ENCODE assay signal across 9 cellular contexts in genomic region chr10:110008518-110009339, GRCh38. TPM values are rescaled to one million over a fixed set of nuclear protein-coding genes. Genes with fewer than 3 reads are reported as not detected.
DNase-seq lines count a peak whose midpoint lies in the region; ATAC-seq, FAIRE-seq and TF ChIP-seq lines count a peak whose summit lies in the region.
"Had no signal": no experiment of that assay in that cellular context is flagged by ENCODE, and none has a peak within 500 bp of the region (broad histone marks: within the 10 kb centered on the region; RNA-seq: fewer than 3 reads in every experiment).

No MANE protein-coding gene starts in this region.

- peak overlapping the region; percentile 68 to 78 (median 74) for H3K9ac ChIP-seq in skeletal muscle tissue (ENCODE audit: low read depth in 1 of 3, low read length in 3 of 3)

- ATAC-seq in HG02970 (IDR thresholded peaks at IDR 0.05; ENCODE audit: low FRiP score, unreplicated experiment) (peak; percentile 5), HG03442 (IDR thresholded peaks at IDR 0.05; ENCODE audit: unreplicated experiment) (no peak), HG02981 (IDR thresholded peaks at IDR 0.05; ENCODE audit: unreplicated experiment) (no peak)

- no peaks in the 10 kb centered on the region for H3K36me3 Mint-ChIP-seq in activated naive CD8-positive, alpha-beta T cell

- no peaks in the 10 kb centered on the region for H3K9me3 ChIP-seq in right atrium auricular region
- H3K9me3 ChIP-seq in skeletal muscle tissue (ENCODE audit: control insufficient read depth in 3 of 3, low read length in 3 of 3) = no peaks in the 10 kb centered on the region

- TF ChIP-seq POLR2A in GM12891 (IDR thresholded peaks at IDR 0.05; ENCODE audit: low read depth, low read length) = no peak

- no peaks in the 10 kb centered on the region for H3K27me3 ChIP-seq in right atrium auricular region
- H3K27me3 ChIP-seq in skeletal muscle tissue (ENCODE audit: control insufficient read depth in 3 of 3, insufficient read depth in 3 of 3, low read length in 3 of 3) = no peaks in the 10 kb centered on the region

- peak in 1 of 2 donors; percentile 21 for TF ChIP-seq CTCF in right atrium auricular region (IDR thresholded peaks at IDR 0.05)

- no peaks in the 10 kb centered on the region for H3K9me3 Mint-ChIP-seq in activated naive CD8-positive, alpha-beta T cell (ENCODE audit: low read depth)
- H3K9me3 Mint-ChIP-seq: activated naive CD4-positive, alpha-beta T cell treated with anti-CD3 and anti-CD28 coated beads, Interleukin-2, amount 50 U/mL, for 72 hours had no signal

- peak overlapping the region; percentile 96 to 99 for H3K4me3 ChIP-seq in right atrium auricular region
- peak overlapping the region; percentile 76 to 84 (median 81) for H3K4me3 ChIP-seq in skeletal muscle tissue (ENCODE audit: low read length in 3 of 3)

- peak overlapping the region; percentile 94 for H3K27ac Mint-ChIP-seq in activated naive CD8-positive, alpha-beta T cell

- no peaks in the 10 kb centered on the region for H3K36me3 ChIP-seq in right atrium auricular region
- H3K36me3 ChIP-seq in skeletal muscle tissue (ENCODE audit: control insufficient read depth in 3 of 3, insufficient read depth in 3 of 3, low read length in 3 of 3) = no peaks in the 10 kb centered on the region

- FAIRE-seq in GM12891 (lab: Jason Lieb, UNC) = peak; percentile 85

- no peaks in the 10 kb centered on the region for H3K27me3 Mint-ChIP-seq in activated naive CD8-positive, alpha-beta T cell

- peak overlapping the region; percentile 91 for H3K4me3 Mint-ChIP-seq in activated naive CD8-positive, alpha-beta T cell

- DNase-seq in GM12891 (ENCODE audit: insufficient read length, low spot score) = no peak
- DNase-seq in RKO (ENCODE audit: low spot score) = peak; percentile 35
- DNase-seq in right atrium auricular region (ENCODE audit: low spot score) = no peak

- H3K4me1 Mint-ChIP-seq in activated naive CD8-positive, alpha-beta T cell (ENCODE audit: low read depth) = peaks cover 52% of the 10 kb centered on the region

- H3K4me1 ChIP-seq in right atrium auricular region (peaks cover 0 to 71% of the 10 kb centered on the region in 2 donors), skeletal muscle tissue (ENCODE audit: control insufficient read depth in 3 of 3, insufficient read depth in 3 of 3, low read length in 3 of 3) (peaks cover 14 to 23% (median 18%) of the 10 kb centered on the region in 3 donors)

- peak overlapping the region; percentile 94 to 95 for H3K27ac ChIP-seq in right atrium auricular region
- peak overlapping the region; percentile 62 for H3K27ac ChIP-seq in skeletal muscle tissue (ENCODE audit: low read depth, low read length)

TF ChIP-seq in GM12891, 5 proteins besides CTCF, POLR2A, EP300 and RAD21:
- TF ChIP-seq SPI1 (IDR thresholded peaks at IDR 0.05; ENCODE audit: low read depth, low read length) (no peak), POU2F2 (IDR thresholded peaks at IDR 0.05; ENCODE audit: low read depth, low read length) (no peak), POLR2AphosphoS5 (IDR thresholded peaks at IDR 0.05; ENCODE audit: low read depth, low read length) (no peak), TAF1 (IDR thresholded peaks at IDR 0.05; ENCODE audit: low read depth, low read length) (no peak), PAX5 (IDR thresholded peaks at IDR 0.05; ENCODE audit: insufficient read depth, low read length, severe bottlenecking) (no peak)
TF ChIP-seq in GM12891: peak in this region for 0.

RNA-seq across cellular contexts. Expression of gene ADD3, which starts 0.9 kb away (rescaled TPM):
- polyA plus RNA-seq in GM12891 (2012; ENCODE audit: low read depth, missing spikeins) = 18.9 TPM
- total RNA-seq in right atrium auricular region (100 to 1,000 TPM; 158 to 377 TPM), skeletal muscle tissue (113 TPM)
